In the genomic region with DNA sequence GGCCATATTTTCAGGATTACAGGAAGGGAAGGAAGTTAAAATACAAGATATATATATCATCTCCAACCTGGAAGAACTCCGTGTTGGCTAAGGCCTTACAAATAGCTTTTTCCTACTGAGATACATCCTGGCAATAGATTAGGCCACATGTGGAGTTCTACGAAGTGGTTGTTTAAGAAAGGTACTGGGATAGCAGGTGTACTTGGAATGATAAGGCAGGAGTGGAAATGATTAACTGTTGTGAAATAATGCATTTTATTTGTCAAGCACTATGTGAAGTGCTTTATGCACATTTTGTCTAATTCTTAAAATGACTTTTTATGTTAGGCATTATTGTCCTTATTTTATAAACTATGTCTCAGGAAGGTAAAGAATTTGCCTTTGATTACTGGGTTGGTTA, we compare ENCODE assay signal across 10 cellular contexts. TPM values are rescaled to one million over a fixed set of nuclear protein-coding genes. Genes with fewer than 3 reads are reported as not detected.
"Had no signal": no experiment of that assay in that cellular context is flagged by ENCODE, and none has a peak within 500 bp of the region (broad histone marks: within the 10 kb centered on the region; RNA-seq: fewer than 3 reads in every experiment).

No MANE protein-coding gene starts in this region.

- ATAC-seq: HCT116, HepG2 had no signal

- DNase-seq: GOT3, H7, HFFc6, IMR-90, KBM-7 had no signal

- H3K9ac ChIP-seq: KMS-11 had no signal

- H3K9me3 ChIP-seq: HAP-1 had no signal

- H3K4me1 ChIP-seq: HAP-1 had no signal

- H3K4me2 ChIP-seq: KMS-11 had no signal

- FAIRE-seq: HepG2 had no signal

- H3K36me3 ChIP-seq: HAP-1 had no signal

- H3K4me3 ChIP-seq: HAP-1 had no signal

- H3K27ac ChIP-seq: HL-60, KMS-11 had no signal

RNA-seq across cellular contexts. Expression of a gene that starts 50.6 kb away (rescaled TPM):
- total RNA-seq: HepG2 had no signal
- polyA plus RNA-seq: HepG2 had no signal
